ENCODE assay signal across 22 cellular contexts in genomic region chr2:51693640-51694039, GRCh38.
"Had no signal": no experiment of that assay in that cellular context is flagged by ENCODE, and none has a peak within 500 bp of the region (broad histone marks: within the 10 kb centered on the region; RNA-seq: fewer than 3 reads in every experiment).

No MANE protein-coding gene starts in this region.

- H3K36me3 ChIP-seq: MG63 had no signal

- H3K27ac ChIP-seq: RWPE1 had no signal

- H3K9ac ChIP-seq: SK-N-SH had no signal

- H3K4me2 ChIP-seq: SK-N-SH had no signal

- H3K9me3 ChIP-seq: MG63, SK-N-SH had no signal

- H3K27me3 ChIP-seq: MG63 had no signal

- H3K4me3 ChIP-seq: MG63 had no signal

- DNase-seq: IMR-90, Karpas-422, KG1, MG63, NCI-H1092 treated with DMSO at 0.1 percent for 48 hours, NCI-H1436, NCI-H187, NCI-H2029, NCI-H2081 treated with DMSO at 0.1 percent for 48 hours, NCI-H2171, NCI-H226, NCI-H446, NCI-H510A, NCI-H524 treated with DMSO at 0.1 percent for 48 hours, NCI-H69, NCI-H774, SHP77, SK-N-SH, SW 1271 had no signal

- ATAC-seq: HepG2, Panc1 had no signal
